Comparison of ENCODE assay signal across 22 cellular contexts in genomic region chr5:122426301-122426700, GRCh38.
DNase-seq lines count a peak whose midpoint lies in the region; ATAC-seq, FAIRE-seq and TF ChIP-seq lines count a peak whose summit lies in the region.
"Had no signal": no experiment of that assay in that cellular context is flagged by ENCODE, and none has a peak within 500 bp of the region (broad histone marks: within the 10 kb centered on the region; RNA-seq: fewer than 3 reads in every experiment).

No MANE protein-coding gene starts in this region.

- intact Hi-C loops in HepG2 (cut with micrococcal nuclease; ENCODE audit: unreplicated experiment) = no loop called here
- intact Hi-C loops in right lobe of liver (cut with DNase I) = no loop called here
- intact Hi-C loops in K562 (cut with micrococcal nuclease) = no loop called here
- intact Hi-C loops in pancreas (cut with DNase I) = no loop called here

- no TSS peak for BruUV-seq in HepG2 (replicated peaks; lab: Mats Ljungman, UMichigan)
- BruUV-seq in K562 (replicated peaks; lab: Mats Ljungman, UMichigan) = no TSS peak

- H3K9me3 Mint-ChIP-seq in activated T-helper 17 cell treated with anti-CD3 and anti-CD28 coated beads, Interleukin-2, amount 50 U/mL, for 72 hours = peaks cover 7% of the 10 kb centered on the region

- no peak overlapping the region for H3K4me3 ChIP-seq in HepG2 (replicated peaks in 1 of 3; ENCODE audit: insufficient read depth in 1 of 3, low read depth in 2 of 3, low read length in 3 of 3)
- no peak overlapping the region for H3K4me3 ChIP-seq in right lobe of liver
- H3K4me3 ChIP-seq in K562 = no peak overlapping the region
- H3K4me3 ChIP-seq in pancreas = no peak overlapping the region
- H3K4me3 ChIP-seq: BLaER1 had no signal

- in situ Hi-C loops in HepG2 (cut with HindIII; ENCODE audit: extremely low pct_ligation_motif_present, low pct_unique_long_range_greater_than_20kb) (no loop called here), K562 (cut with MboI) (no loop called here)

- POLR2A ChIA-PET in HepG2 (lab: Yijun Ruan, JAX) (no interaction called here), K562 (lab: Yijun Ruan, JAX) (no interaction called here)

- H3K36me3 ChIP-seq in HepG2 (replicated peaks in 1 of 2; ENCODE audit: control insufficient read depth in 1 of 2, insufficient read depth in 2 of 2, low read length in 2 of 2) = no peaks in the 10 kb centered on the region
- no peaks in the 10 kb centered on the region for H3K36me3 ChIP-seq in right lobe of liver
- H3K36me3 ChIP-seq in K562 (ENCODE audit: control insufficient read depth, insufficient read depth, low read length) = no peaks in the 10 kb centered on the region
- no peaks in the 10 kb centered on the region for H3K36me3 ChIP-seq in pancreas
- H3K36me3 ChIP-seq: BLaER1 had no signal

- H2AFZ ChIP-seq in HepG2 (ENCODE audit: low read length) (no peak overlapping the region), K562 (ENCODE audit: low read depth, low read length) (no peak overlapping the region)

- H4K20me1 ChIP-seq in HepG2 (ENCODE audit: insufficient read depth, low read length) = no peaks in the 10 kb centered on the region
- H4K20me1 ChIP-seq in K562 (replicated peaks; ENCODE audit: control insufficient read depth, insufficient read depth, low read length) = no peaks in the 10 kb centered on the region
- H4K20me1 ChIP-seq: BLaER1 had no signal

- no peak overlapping the region for H3K4me3 Mint-ChIP-seq in activated T-helper 17 cell treated with anti-CD3 and anti-CD28 coated beads, Interleukin-2, amount 50 U/mL, for 72 hours
- H3K4me3 Mint-ChIP-seq: B cell; CD4-positive, CD25-positive, alpha-beta regulatory T cell; CD8-positive, alpha-beta T cell had no signal

- no peak overlapping the region for H3K27ac ChIP-seq in HepG2 (ENCODE audit: extremely low read length, insufficient read depth, low read length)
- H3K27ac ChIP-seq in right lobe of liver = no peak overlapping the region
- H3K27ac ChIP-seq in K562 (ENCODE audit: extremely low read depth, low read depth, low read length) = no peak overlapping the region
- no peak overlapping the region for H3K27ac ChIP-seq in pancreas
- H3K27ac ChIP-seq: 22Rv1, BLaER1, C4-2B had no signal

- no peak overlapping the region for H3K27ac Mint-ChIP-seq in activated T-helper 17 cell treated with anti-CD3 and anti-CD28 coated beads, Interleukin-2, amount 50 U/mL, for 72 hours
- H3K27ac Mint-ChIP-seq: B cell; CD4-positive, CD25-positive, alpha-beta regulatory T cell; CD8-positive, alpha-beta T cell had no signal

- TF ChIP-seq EP300 in HepG2 (IDR thresholded peaks at IDR 0.05; ENCODE audit: low read depth in 2 of 2, low read length in 2 of 2) (no peak), HepG2 (CRISPR knock-in tag; IDR thresholded peaks at IDR 0.05; ENCODE audit: borderline replicate concordance) (no peak), K562 (IDR thresholded peaks at IDR 0.05; ENCODE audit: low read length) (no peak)

- FAIRE-seq in HepG2 (lab: Jason Lieb, UNC) = no peak
- FAIRE-seq in K562 (lab: Jason Lieb, UNC) = no peak
- peak; percentile 45 for FAIRE-seq in endometrium (lab: Jason Lieb, UNC)
- peak; percentile 51 for FAIRE-seq in pancreas (lab: Jason Lieb, UNC)
- FAIRE-seq: G401.6, GM12892 had no signal

- H3K9ac ChIP-seq in HepG2 (ENCODE audit: insufficient read depth, low read depth, low read length) (no peak overlapping the region), K562 (ENCODE audit: insufficient read depth in 1 of 2, low read depth in 2 of 2, low read length in 2 of 2) (no peak overlapping the region)
- H3K9ac ChIP-seq: BLaER1 had no signal

- 30% methylated on average over 3 of the region's 3 CpGs for WGBS in HepG2 (ENCODE audit: low lambda C conversion rate)
- WGBS in right lobe of liver (ENCODE audit: insufficient coverage, low coverage, low lambda C conversion rate, missing lambda C conversion rate) = 63% methylated on average over 3 of the region's 3 CpGs
- 0% methylated on average over 3 of the region's 3 CpGs for WGBS in K562 (ENCODE audit: insufficient coverage, low coverage, missing lambda C conversion rate)
- 50 to 68% methylated on average over 3 of the region's 3 CpGs for WGBS in pancreas, 2 donors

- peaks cover 6% of the 10 kb centered on the region for H3K27me3 Mint-ChIP-seq in activated T-helper 17 cell treated with anti-CD3 and anti-CD28 coated beads, Interleukin-2, amount 50 U/mL, for 72 hours
- H3K27me3 Mint-ChIP-seq: CD4-positive, CD25-positive, alpha-beta regulatory T cell had no signal

- TF ChIP-seq CTCF in HepG2 (CRISPR knock-in tag; IDR thresholded peaks at IDR 0.05) (no peak), right lobe of liver (IDR thresholded peaks at IDR 0.05) (no peak), K562 (IDR thresholded peaks at IDR 0.05 in 2 of 3, conservative IDR thresholded peaks at IDR 0.05 in 1 of 3; ENCODE audit: insufficient read depth in 2 of 3, low read depth in 1 of 3, low read length in 3 of 3) (no peak), pancreas (IDR thresholded peaks at IDR 0.05) (no peak), omental fat pad (IDR thresholded peaks at IDR 0.05) (no peak)

- H3K4me1 Mint-ChIP-seq in activated T-helper 17 cell treated with anti-CD3 and anti-CD28 coated beads, Interleukin-2, amount 50 U/mL, for 72 hours = no peaks in the 10 kb centered on the region
- H3K4me1 Mint-ChIP-seq: B cell; CD4-positive, CD25-positive, alpha-beta regulatory T cell had no signal

- no peaks in the 10 kb centered on the region for H3K4me1 ChIP-seq in HepG2 (ENCODE audit: insufficient read depth, low read length)
- no peaks in the 10 kb centered on the region for H3K4me1 ChIP-seq in right lobe of liver
- no peaks in the 10 kb centered on the region for H3K4me1 ChIP-seq in K562 (replicated peaks in 1 of 2; ENCODE audit: control insufficient read depth in 2 of 2, insufficient read depth in 2 of 2, low read length in 2 of 2)
- no peaks in the 10 kb centered on the region for H3K4me1 ChIP-seq in pancreas
- H3K4me1 ChIP-seq: BLaER1, Caco-2 had no signal

- H3K4me2 ChIP-seq in HepG2 (ENCODE audit: low read depth, low read length) = no peak overlapping the region
- no peak overlapping the region for H3K4me2 ChIP-seq in K562 (ENCODE audit: insufficient read depth, low read length)
- H3K4me2 ChIP-seq: BLaER1 had no signal

- CTCF ChIA-PET in HepG2 (lab: Yijun Ruan, JAX; ENCODE audit: low intra/inter-chr PET ratio, low total read pairs) = no interaction called here
- CTCF ChIA-PET in K562 (lab: Yijun Ruan, JAX; ENCODE audit: low intra/inter-chr PET ratio) = no interaction called here

- no peaks in the 10 kb centered on the region for H3K9me3 ChIP-seq in HepG2 (ENCODE audit: low read length)
- no peaks in the 10 kb centered on the region for H3K9me3 ChIP-seq in right lobe of liver
- H3K9me3 ChIP-seq in K562 (replicated peaks; ENCODE audit: control insufficient read depth, insufficient read depth, low read depth, low read length) = no peaks in the 10 kb centered on the region
- no peaks in the 10 kb centered on the region for H3K9me3 ChIP-seq in pancreas
- H3K9me3 ChIP-seq: BLaER1, Caco-2 had no signal

- ATAC-seq in HepG2 = no peak
- no peak for ATAC-seq in right lobe of liver
- ATAC-seq in K562 = no peak
- no peak for ATAC-seq in pancreas
- no peak for ATAC-seq in omental fat pad (ENCODE audit: low FRiP score)
- no peak for ATAC-seq in activated T-helper 17 cell treated with anti-CD3 and anti-CD28 coated beads, Interleukin-2, amount 50 U/mL, for 72 hours (replicated peaks)
- ATAC-seq: CD8-positive, alpha-beta T cell had no signal

- no peak for TF ChIP-seq POLR2A in HepG2 (IDR thresholded peaks at IDR 0.05; ENCODE audit: insufficient read depth in 1 of 2, low read depth in 2 of 2, low read length in 2 of 2)
- TF ChIP-seq POLR2A in right lobe of liver (IDR thresholded peaks at IDR 0.05) = no peak
- no peak for TF ChIP-seq POLR2A in K562 (conservative IDR thresholded peaks at IDR 0.05)

- H3K79me2 ChIP-seq in HepG2 (ENCODE audit: insufficient read depth, low read length) = no peaks in the 10 kb centered on the region
- H3K79me2 ChIP-seq in K562 (ENCODE audit: control insufficient read depth, insufficient read depth, low read length) = no peaks in the 10 kb centered on the region

- H3K36me3 Mint-ChIP-seq in activated T-helper 17 cell treated with anti-CD3 and anti-CD28 coated beads, Interleukin-2, amount 50 U/mL, for 72 hours (ENCODE audit: low read depth) = no peaks in the 10 kb centered on the region
- H3K36me3 Mint-ChIP-seq: CD4-positive, CD25-positive, alpha-beta regulatory T cell; CD8-positive, alpha-beta T cell had no signal

- no peaks in the 10 kb centered on the region for H3K9me1 ChIP-seq in K562 (ENCODE audit: control insufficient read depth, insufficient read depth, low read length)

- DNase-seq in HepG2 (ENCODE audit: low spot score) (no peak), right lobe of liver (no peak), K562 (ENCODE audit: extremely low read depth in 1 of 4, low spot score in 3 of 4) (no peak), pancreas (no peak), omental fat pad (ENCODE audit: low spot score) (no peak), AG08396 (ENCODE audit: low spot score) (no peak)
- DNase-seq: Caco-2; CD4-positive, CD25-positive, alpha-beta regulatory T cell; CD8-positive, alpha-beta T cell; DMS153; DND-41; GOT3; H7; HCEC 1CT had no signal

- H3K27me3 ChIP-seq in HepG2 (ENCODE audit: control insufficient read depth in 1 of 2, insufficient read depth in 2 of 2, low read length in 2 of 2) (no peaks in the 10 kb centered on the region), right lobe of liver (no peaks in the 10 kb centered on the region), K562 (ENCODE audit: control insufficient read depth in 2 of 2, insufficient read depth in 2 of 2, low read length in 2 of 2) (peaks cover 0 to 7% of the 10 kb centered on the region in 2 experiments; a peak in 1 of 5 replicates), pancreas (no peaks in the 10 kb centered on the region)
- H3K27me3 ChIP-seq: BLaER1 had no signal

- TF ChIP-seq RAD21 in HepG2 (CRISPR knock-in tag; IDR thresholded peaks at IDR 0.05) (no peak), K562 (CRISPR knock-in tag; conservative IDR thresholded peaks at IDR 0.05 in 1 of 2, IDR thresholded peaks at IDR 0.05 in 1 of 2) (no peak)

TF ChIP-seq in HepG2, 621 proteins besides CTCF, POLR2A, EP300 and RAD21 (continues in another document):
- TF ChIP-seq MED1 (CRISPR knock-in tag; IDR thresholded peaks at IDR 0.05) (no peak), MAFF (IDR thresholded peaks at IDR 0.05; ENCODE audit: low read depth, low read length) (peak; percentile 90), MAFK (conservative IDR thresholded peaks at IDR 0.05 in 1 of 2, IDR thresholded peaks at IDR 0.05 in 1 of 2; ENCODE audit: low read length in 2 of 2) (peak; percentile 85 to 96), SRSF1 (optimal IDR thresholded peaks at IDR 0.05; ENCODE audit: low read depth, low read length) (no peak), TAF1 (CRISPR knock-in tag; IDR thresholded peaks at IDR 0.05) (no peak)

TF ChIP-seq in K562, 482 proteins besides CTCF, POLR2A, EP300 and RAD21 (continues in another document):
- TF ChIP-seq RFX7 (CRISPR knock-in tag; IDR thresholded peaks at IDR 0.05) = no peak
- TF ChIP-seq ZBTB8A (IDR thresholded peaks at IDR 0.05; ENCODE audit: partially characterized antibody) = no peak

Comparison
In these comparisons a context has a peak if more than half of its experiments do, and no peak if none do; other contexts are left out.
1. Of the 241 proteins assayed by ChIP-seq in both HepG2 and K562: peak only in HepG2: none; only in K562: MAFG; in both: MAFF and MAFK; in neither: 238.